ENCODE assay signal across 9 cellular contexts in the genomic region with DNA sequence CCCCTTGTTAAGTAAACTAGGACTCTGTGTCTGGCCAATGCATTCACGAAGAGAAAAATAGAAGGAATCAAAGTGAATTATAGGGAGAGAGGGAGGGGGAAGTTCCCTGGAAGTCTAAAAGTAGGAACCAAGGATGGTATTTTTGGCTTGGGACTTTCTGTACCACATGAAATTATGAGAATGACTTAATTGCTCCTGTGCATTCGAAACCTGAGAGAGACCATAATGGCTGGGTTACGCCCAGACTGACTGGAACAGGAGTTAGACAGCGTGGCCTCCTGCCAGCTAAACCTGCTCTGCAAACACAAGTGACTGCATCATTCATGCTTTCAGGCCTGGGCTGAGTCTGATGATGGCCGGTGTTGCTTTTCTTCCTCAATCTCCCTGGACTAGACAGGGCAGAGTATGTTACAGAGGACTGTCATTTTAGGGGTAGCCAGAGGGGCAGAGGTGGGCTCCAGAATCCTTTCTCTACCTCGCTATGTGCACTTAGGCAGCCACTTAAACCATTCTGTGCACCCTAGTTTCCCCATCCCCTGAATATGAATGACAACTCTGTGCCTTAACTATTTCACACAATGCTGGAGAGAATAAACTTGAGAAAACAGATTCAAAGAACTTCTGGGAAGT. TPM values are rescaled to one million over a fixed set of nuclear protein-coding genes. Genes with fewer than 3 reads are reported as not detected.
DNase-seq lines count a peak whose midpoint lies in the region; ATAC-seq and TF ChIP-seq lines count a peak whose summit lies in the region.
"Had no signal": no experiment of that assay in that cellular context is flagged by ENCODE, and none has a peak within 500 bp of the region (broad histone marks: within the 10 kb centered on the region; RNA-seq: fewer than 3 reads in every experiment).

No MANE protein-coding gene starts in this region.

- H3K9me3 Mint-ChIP-seq in nephron: no peaks in the 10 kb centered on the region
- H3K9me3 Mint-ChIP-seq: activated naive CD4-positive, alpha-beta T cell treated with anti-CD3 and anti-CD28 coated beads, Interleukin-2, amount 50 U/mL, for 72 hours had no signal

- peak overlapping the region; percentile 19 to 62 (median 45) for H3K27ac Mint-ChIP-seq in nephron
- H3K27ac Mint-ChIP-seq: activated naive CD4-positive, alpha-beta T cell treated with anti-CD3 and anti-CD28 coated beads, Interleukin-2, amount 50 U/mL, for 72 hours had no signal

- H3K36me3 Mint-ChIP-seq in nephron (ENCODE audit: low read depth): no peaks in the 10 kb centered on the region
- H3K36me3 Mint-ChIP-seq: activated naive CD4-positive, alpha-beta T cell treated with anti-CD3 and anti-CD28 coated beads, Interleukin-2, amount 50 U/mL, for 72 hours had no signal

- peaks cover 100% of the 10 kb centered on the region for H3K79me2 ChIP-seq in mammary epithelial cell (ENCODE audit: insufficient read depth, low read length)

- POLR2A ChIA-PET in HEK293 (lab: Yijun Ruan, JAX): no interaction called here

- H3K4me3 ChIP-seq in HEK293 (ENCODE audit: low read depth, low read length): no peak overlapping the region
- no peak overlapping the region for H3K4me3 ChIP-seq in mammary epithelial cell (replicated peaks in 1 of 3; ENCODE audit: insufficient read depth in 1 of 3, low read depth in 2 of 3, low read length in 3 of 3)

- peaks cover 6% of the 10 kb centered on the region for H3K4me1 ChIP-seq in HEK293 (ENCODE audit: control insufficient read depth, insufficient read depth, low read length)
- peaks cover 24% of the 10 kb centered on the region for H3K4me1 ChIP-seq in mammary epithelial cell (ENCODE audit: insufficient read depth, low read length)

- intact Hi-C loops in mammary epithelial cell (cut with micrococcal nuclease): no loop called here

- DNase-seq in GM10266 (ENCODE audit: extremely low spot score) (peak; percentile 55), NCI-H1105 treated with DMSO at 0.1 percent for 48 hours (lab: John Stamatoyannopoulos, UW) (peak; percentile 98), mammary epithelial cell (peak; percentile 92), cerebellum (ENCODE audit: low spot score) (no peak), GDM1 (lab: John Stamatoyannopoulos, UW) (no peak)
- DNase-seq in stimulated activated naive CD8-positive, alpha-beta T cell treated with anti-CD3 and anti-CD28 coated beads, Interleukin-15, Interleukin-2, amounts not matched to agents 100 U/mL and 50 U/mL, for 24 hours: no peak

- in situ Hi-C loops in mammary epithelial cell (cut with MboI; ENCODE audit: low sequenced_read_pairs in 2 of 2): no loop called here

- H3K27me3 Mint-ChIP-seq in nephron (ENCODE audit: low read depth): no peaks in the 10 kb centered on the region

- CTCF ChIA-PET in HEK293 (lab: Yijun Ruan, JAX) (no interaction called here), mammary epithelial cell (lab: Charles Lee; ENCODE audit: low non-redundant PET) (interaction anchor here (0.5 kb wide), 1 partner anchor 46 kb away, joined by 3 read pairs; no protein-coding TSS in a partner anchor)

- no peak overlapping the region for H2AFZ ChIP-seq in mammary epithelial cell (ENCODE audit: low read depth, low read length)

- H3K4me3 Mint-ChIP-seq in nephron: peak overlapping the region in 1 of 3 experiments; percentile 2

- no peak overlapping the region for H3K9ac ChIP-seq in mammary epithelial cell (ENCODE audit: insufficient read depth, low read length)

- H3K9me3 ChIP-seq in HEK293 (ENCODE audit: control insufficient read depth, insufficient read depth, low read depth, low read length) (no peaks in the 10 kb centered on the region), mammary epithelial cell (replicated peaks; ENCODE audit: insufficient read depth, low read length) (no peaks in the 10 kb centered on the region)

- H3K4me1 Mint-ChIP-seq in nephron: peaks cover 38% of the 10 kb centered on the region

- H3K36me3 ChIP-seq in HEK293 (ENCODE audit: control insufficient read depth in 2 of 2, insufficient read depth in 1 of 2, low read length in 2 of 2): no peaks in the 10 kb centered on the region
- no peaks in the 10 kb centered on the region for H3K36me3 ChIP-seq in mammary epithelial cell (ENCODE audit: insufficient read depth, low read length)

- TF ChIP-seq CTCF in GM10266 (IDR thresholded peaks at IDR 0.05; ENCODE audit: control insufficient read depth, insufficient read depth, low read depth, missing control alignments): no peak
- TF ChIP-seq CTCF in HEK293 (tag by site-specific recombination; IDR thresholded peaks at IDR 0.05): no peak
- no peak for TF ChIP-seq CTCF in mammary epithelial cell (conservative IDR thresholded peaks at IDR 0.05 in 1 of 2, IDR thresholded peaks at IDR 0.05 in 1 of 2; ENCODE audit: extremely low read depth in 1 of 2, insufficient read depth in 1 of 2, low read depth in 1 of 2, low read length in 2 of 2)
- no peak for TF ChIP-seq CTCF in nephron (IDR thresholded peaks at IDR 0.05; ENCODE audit: unreplicated experiment in 3 of 3)

- WGBS in mammary epithelial cell (ENCODE audit: low coverage, missing lambda C conversion rate): 46% methylated on average over 6 of the region's 6 CpGs

- H3K27ac ChIP-seq in HEK293 (ENCODE audit: extremely low read depth, low read depth, low read length) (0 out of 2 replicates have a peak overlapping the region, but pooled peaks have one; percentile 1), mammary epithelial cell (ENCODE audit: insufficient read depth, low read depth, low read length) (peak overlapping the region; percentile 54)

- no peaks in the 10 kb centered on the region for H4K20me1 ChIP-seq in mammary epithelial cell (ENCODE audit: insufficient read depth, low read length)

- BruUV-seq in mammary epithelial cell (replicated peaks; lab: Mats Ljungman, UMichigan): no TSS peak

- ATAC-seq in stimulated activated naive CD8-positive, alpha-beta T cell treated with anti-CD3 and anti-CD28 coated beads, Interleukin-15, Interleukin-2, amounts not matched to agents 100 U/mL and 50 U/mL, for 24 hours: no peak

- H3K4me2 ChIP-seq in mammary epithelial cell (ENCODE audit: insufficient read depth, low read depth, low read length): peak overlapping the region; percentile 38

- H3K27me3 ChIP-seq in mammary epithelial cell (ENCODE audit: insufficient read depth, low read length): no peaks in the 10 kb centered on the region

- dilution Hi-C loops in mammary epithelial cell (cut with HindIII; ENCODE audit: low sequenced_read_pairs): no loop called here

TF ChIP-seq in HEK293, 187 proteins besides CTCF, POLR2A, EP300 and RAD21 (continues in another document):
- TF ChIP-seq KLF1 (tag by site-specific recombination; IDR thresholded peaks at IDR 0.05) (0 out of 2 replicates have a peak, but pooled peaks have one; percentile 56), ZNF629 (tag by site-specific recombination; IDR thresholded peaks at IDR 0.05) (0 out of 2 replicates have a peak, but pooled peaks have one; percentile 39), ZBTB17 (tag by site-specific recombination; IDR thresholded peaks at IDR 0.05) (peak; percentile 79), ZNF404 (tag by site-specific recombination; IDR thresholded peaks at IDR 0.05) (no peak), ZNF23 (tag by site-specific recombination; IDR thresholded peaks at IDR 0.05; ENCODE audit: borderline replicate concordance) (no peak), ZNF792 (tag by site-specific recombination; IDR thresholded peaks at IDR 0.05) (no peak), ZSCAN30 (tag by site-specific recombination; IDR thresholded peaks at IDR 0.05) (peak; percentile 26; the same call in 1 of the 2 replicates)
- TF ChIP-seq, protein P1, sequence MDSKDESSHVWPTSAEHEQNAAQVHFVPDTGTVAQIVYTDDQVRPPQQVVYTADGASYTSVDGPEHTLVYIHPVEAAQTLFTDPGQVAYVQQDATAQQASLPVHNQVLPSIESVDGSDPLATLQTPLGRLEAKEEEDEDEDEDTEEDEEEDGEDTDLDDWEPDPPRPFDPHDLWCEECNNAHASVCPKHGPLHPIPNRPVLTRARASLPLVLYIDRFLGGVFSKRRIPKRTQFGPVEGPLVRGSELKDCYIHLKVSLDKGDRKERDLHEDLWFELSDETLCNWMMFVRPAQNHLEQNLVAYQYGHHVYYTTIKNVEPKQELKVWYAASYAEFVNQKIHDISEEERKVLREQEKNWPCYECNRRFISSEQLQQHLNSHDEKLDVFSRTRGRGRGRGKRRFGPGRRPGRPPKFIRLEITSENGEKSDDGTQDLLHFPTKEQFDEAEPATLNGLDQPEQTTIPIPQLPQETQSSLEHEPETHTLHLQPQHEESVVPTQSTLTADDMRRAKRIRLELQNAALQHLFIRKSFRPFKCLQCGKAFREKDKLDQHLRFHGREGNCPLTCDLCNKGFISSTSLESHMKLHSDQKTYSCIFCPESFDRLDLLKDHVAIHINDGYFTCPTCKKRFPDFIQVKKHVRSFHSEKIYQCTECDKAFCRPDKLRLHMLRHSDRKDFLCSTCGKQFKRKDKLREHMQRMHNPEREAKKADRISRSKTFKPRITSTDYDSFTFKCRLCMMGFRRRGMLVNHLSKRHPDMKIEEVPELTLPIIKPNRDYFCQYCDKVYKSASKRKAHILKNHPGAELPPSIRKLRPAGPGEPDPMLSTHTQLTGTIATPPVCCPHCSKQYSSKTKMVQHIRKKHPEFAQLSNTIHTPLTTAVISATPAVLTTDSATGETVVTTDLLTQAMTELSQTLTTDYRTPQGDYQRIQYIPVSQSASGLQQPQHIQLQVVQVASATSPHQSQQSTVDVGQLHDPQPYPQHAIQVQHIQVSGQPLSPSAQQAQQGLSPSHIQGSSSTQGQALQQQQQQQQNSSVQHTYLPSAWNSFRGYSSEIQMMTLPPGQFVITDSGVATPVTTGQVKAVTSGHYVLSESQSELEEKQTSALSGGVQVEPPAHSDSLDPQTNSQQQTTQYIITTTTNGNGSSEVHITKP (tag by site-specific recombination; IDR thresholded peaks at IDR 0.05): peak; percentile 20; the same call in 1 of the 2 replicates
- TF ChIP-seq, protein P2, sequence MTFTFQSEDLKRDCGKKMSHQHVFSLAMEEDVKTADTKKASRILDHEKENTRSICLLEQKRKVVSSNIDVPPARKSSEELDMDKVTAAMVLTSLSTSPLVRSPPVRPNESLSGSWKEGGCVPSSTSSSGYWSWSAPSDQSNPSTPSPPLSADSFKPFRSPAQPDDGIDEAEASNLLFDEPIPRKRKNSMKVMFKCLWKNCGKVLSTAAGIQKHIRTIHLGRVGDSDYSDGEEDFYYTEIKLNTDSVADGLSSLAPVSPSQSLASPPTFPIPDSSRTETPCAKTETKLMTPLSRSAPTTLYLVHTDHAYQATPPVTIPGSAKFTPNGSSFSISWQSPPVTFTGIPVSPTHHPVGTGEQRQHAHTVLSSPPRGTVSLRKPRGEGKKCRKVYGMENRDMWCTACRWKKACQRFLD (tag by site-specific recombination; IDR thresholded peaks at IDR 0.05): no peak

RNA-seq across cellular contexts. Expression of a gene that starts 58.9 kb away (rescaled TPM):
- total RNA-seq in mammary epithelial cell: 100 to 1,000 TPM; 205 to 298 TPM
- 47.9 TPM for polyA plus RNA-seq in mammary epithelial cell
- 196 TPM for polyA minus RNA-seq in mammary epithelial cell
- total RNA-seq in cerebellum: 7.7 TPM

Comparison
In these comparisons a context has a peak if more than half of its experiments do, and no peak if none do; other contexts are left out.
1. DNase-seq: peak in GM10266 (single experiment), NCI-H1105 treated with DMSO at 0.1 percent for 48 hours (single experiment) and mammary epithelial cell (single experiment); none in stimulated activated naive CD8-positive, alpha-beta T cell treated with anti-CD3 and anti-CD28 coated beads, Interleukin-15, Interleukin-2, amounts not matched to agents 100 U/mL and 50 U/mL, for 24 hours (single experiment), cerebellum (single experiment) and GDM1 (single experiment).
2. RNA of a gene that starts 58.9 kb away (total RNA-seq): 205 to 298 TPM in mammary epithelial cell; 7.7 TPM in cerebellum (single experiment); every median in the first group is over 10 times any median in the second.